In genomic region chr10:19788075-19788686, GRCh38 we compare ENCODE assay signal across 8 cellular contexts. TPM values are rescaled to one million over a fixed set of nuclear protein-coding genes. Genes with fewer than 3 reads are reported as not detected.
DNase-seq lines count a peak whose midpoint lies in the region; ATAC-seq and TF ChIP-seq lines count a peak whose summit lies in the region.

No MANE protein-coding gene starts in this region.

- H3K4me3 ChIP-seq in DND-41 (ENCODE audit: low read depth in 1 of 2, low read length in 2 of 2) (no peak overlapping the region), WI38 (ENCODE audit: low read depth, low read length) (no peak overlapping the region), thoracic aorta (peak overlapping the region; percentile 47)

- H3K4me1 ChIP-seq in DND-41 (ENCODE audit: insufficient read depth, low read length): no peaks in the 10 kb centered on the region
- peaks cover 10% of the 10 kb centered on the region in 2 donors for H3K4me1 ChIP-seq in thoracic aorta (ENCODE audit: control insufficient read depth in 1 of 2, low read depth in 2 of 2)

- no peaks in the 10 kb centered on the region for H4K20me1 ChIP-seq in DND-41 (ENCODE audit: insufficient read depth, low read length)

- H3K36me3 ChIP-seq in DND-41 (ENCODE audit: insufficient read depth, low read length) (no peaks in the 10 kb centered on the region), thoracic aorta (no peaks in the 10 kb centered on the region)

- TF ChIP-seq CTCF in DND-41 (IDR thresholded peaks at IDR 0.05; ENCODE audit: borderline replicate concordance, extremely low read depth, low read length, poor library complexity, severe bottlenecking) (peak; percentile 81), WI38 (IDR thresholded peaks at IDR 0.05; ENCODE audit: low read depth, low read length) (peak; percentile 67; the same call in 1 of the 2 replicates), thoracic aorta (IDR thresholded peaks at IDR 0.05) (peak; percentile 68)

- H3K4me2 ChIP-seq in DND-41 (ENCODE audit: insufficient read depth, low read length): no peak overlapping the region

- H3K79me2 ChIP-seq in DND-41 (ENCODE audit: insufficient read depth, low read length): no peaks in the 10 kb centered on the region

- H3K9me3 ChIP-seq in DND-41 (ENCODE audit: insufficient read depth, low read length, severe bottlenecking) (no peaks in the 10 kb centered on the region), thoracic aorta (no peaks in the 10 kb centered on the region)

- ATAC-seq in DND-41 (ENCODE audit: insufficient read depth, low read depth): peak; percentile 52; the same call in 1 of the 3 replicates
- peak; percentile 75 for ATAC-seq in GM19452 (IDR thresholded peaks at IDR 0.05; ENCODE audit: unreplicated experiment)
- ATAC-seq in thoracic aorta (ENCODE audit: insufficient number of reproducible peaks, low FRiP score, low read depth): no peak

- H2AFZ ChIP-seq in DND-41 (ENCODE audit: low read depth, low read length): no peak overlapping the region

- H3K27ac ChIP-seq in DND-41 (ENCODE audit: low read length): no peak overlapping the region
- H3K27ac ChIP-seq in thoracic aorta: no peak overlapping the region

- no peak overlapping the region for H3K9ac ChIP-seq in DND-41 (ENCODE audit: low read depth, low read length)

- H3K27me3 ChIP-seq in DND-41 (ENCODE audit: insufficient read depth, low read length, poor library complexity): no peaks in the 10 kb centered on the region
- H3K27me3 ChIP-seq in thoracic aorta (replicated peaks; ENCODE audit: insufficient read depth): no peaks in the 10 kb centered on the region

- DNase-seq in DND-41 (peak; percentile 27), LHCN-M2 (ENCODE audit: low read depth) (peak; percentile 67), iPS-NIHi11 (ENCODE audit: low spot score) (peak; percentile 29), thoracic aorta (ENCODE audit: low spot score) (no peak), occipital lobe (lab: John Stamatoyannopoulos, UW) (no peak), NCI-H524 treated with DMSO at 0.1 percent for 48 hours (lab: John Stamatoyannopoulos, UW) (no peak)

RNA-seq across cellular contexts. Expression of gene PLXDC2, which starts 28.1 kb away (rescaled TPM):
- total RNA-seq in LHCN-M2 (2014; rRNA removed): 4.0 and 4.6 TPM in 2 replicates
- 4.7 TPM for polyA plus RNA-seq in LHCN-M2 (2012)
- 100 to 1,000 TPM; 105 to 155 TPM for total RNA-seq in thoracic aorta
- 12.5 TPM for total RNA-seq in occipital lobe

Comparison
In these comparisons a context has a peak if more than half of its experiments do, and no peak if none do; other contexts are left out.
1. DNase-seq: peak in DND-41 (single experiment), LHCN-M2 (single experiment) and iPS-NIHi11 (single experiment); none in thoracic aorta (single experiment), occipital lobe (single experiment) and NCI-H524 treated with DMSO at 0.1 percent for 48 hours (single experiment).
2. Peak in every context shown above with its lines, with median percentiles within 50 percentile points of each other: CTCF ChIP-seq.